In genomic region chr2:109976319-109976718, GRCh38 we compare ENCODE assay signal across 8 cellular contexts.
A peak's percentile ranks its signal among the peaks of the same experiment; 100 is the strongest.
DNase-seq lines count a peak whose midpoint lies in the region; ATAC-seq, FAIRE-seq and TF ChIP-seq lines count a peak whose summit lies in the region.
"Not testable (repeated sequence)": the region's sequence is repeated elsewhere in the genome, so short reads cannot be mapped to it uniquely, and the experiment has no call there.

No MANE protein-coding gene starts in this region.

- ATAC-seq in HG03039 (IDR thresholded peaks at IDR 0.05; ENCODE audit: unreplicated experiment) (peak; percentile 63), RWPE2 (ENCODE audit: low read depth) (peak; percentile 96), foreskin keratinocyte (peak; percentile 56), left colon (peak; percentile 96), pancreas (peak; percentile 93 to 97 (median 94)), upper lobe of right lung (peak; percentile 74)
- ATAC-seq in activated T-helper 17 cell treated with anti-CD3 and anti-CD28 coated beads, Interleukin-2, amount 50 U/mL, for 72 hours (replicated peaks) = peak; percentile 50

- not testable (repeated sequence) for H3K4me1 Mint-ChIP-seq in activated T-helper 17 cell treated with anti-CD3 and anti-CD28 coated beads, Interleukin-2, amount 50 U/mL, for 72 hours

- not testable (repeated sequence) for H3K27me3 Mint-ChIP-seq in activated T-helper 17 cell treated with anti-CD3 and anti-CD28 coated beads, Interleukin-2, amount 50 U/mL, for 72 hours

- intact Hi-C loops in left colon (cut with DNase I, micrococcal nuclease); pancreas (cut with DNase I); upper lobe of right lung (cut with DNase I): not testable (repeated sequence)

- not testable (repeated sequence) for H3K4me3 ChIP-seq in RWPE2 (ENCODE audit: severe bottlenecking); pancreas; upper lobe of right lung

- TF ChIP-seq POLR2A in GM12891 (IDR thresholded peaks at IDR 0.05; ENCODE audit: low read depth, low read length) = not testable (repeated sequence)

- H3K36me3 ChIP-seq in RWPE2 (ENCODE audit: low read depth); pancreas; upper lobe of right lung: not testable (repeated sequence)

- peak; percentile 60 for FAIRE-seq in GM12891 (lab: Jason Lieb, UNC)
- not testable (repeated sequence) for FAIRE-seq in pancreas (lab: Jason Lieb, UNC)

- 0 to 24% methylated on average over 1 to 2 of the region's 3 CpGs for WGBS in pancreas, 2 donors

- not testable (repeated sequence) for H3K9me3 ChIP-seq in RWPE2 (ENCODE audit: severe bottlenecking); pancreas; upper lobe of right lung

- H3K27me3 ChIP-seq in RWPE2 (ENCODE audit: insufficient read depth, poor library complexity, severe bottlenecking); foreskin keratinocyte; pancreas; upper lobe of right lung: not testable (repeated sequence)

- H3K27ac Mint-ChIP-seq in activated T-helper 17 cell treated with anti-CD3 and anti-CD28 coated beads, Interleukin-2, amount 50 U/mL, for 72 hours = not testable (repeated sequence)

- not testable (repeated sequence) for H3K4me1 ChIP-seq in RWPE2 (ENCODE audit: insufficient read depth, poor library complexity, severe bottlenecking); foreskin keratinocyte; pancreas; upper lobe of right lung

- H3K4me3 Mint-ChIP-seq in activated T-helper 17 cell treated with anti-CD3 and anti-CD28 coated beads, Interleukin-2, amount 50 U/mL, for 72 hours = not testable (repeated sequence)

- TF ChIP-seq CTCF in RWPE2 (IDR thresholded peaks at IDR 0.05; ENCODE audit: poor library complexity, severe bottlenecking); foreskin keratinocyte (conservative IDR thresholded peaks at IDR 0.05); pancreas (IDR thresholded peaks at IDR 0.05); upper lobe of right lung (IDR thresholded peaks at IDR 0.05): not testable (repeated sequence)

- H3K27ac ChIP-seq in RWPE2 (ENCODE audit: poor library complexity, severe bottlenecking); foreskin keratinocyte; pancreas; upper lobe of right lung: not testable (repeated sequence)

- not testable (repeated sequence) for DNase-seq in GM12891 (ENCODE audit: insufficient read length, low spot score); RWPE2 (ENCODE audit: low spot score); foreskin keratinocyte; left colon; upper lobe of right lung
- DNase-seq in pancreas = peak in 1 of 6 donors; percentile 7

- H3K9me3 Mint-ChIP-seq in activated T-helper 17 cell treated with anti-CD3 and anti-CD28 coated beads, Interleukin-2, amount 50 U/mL, for 72 hours = not testable (repeated sequence)

- not testable (repeated sequence) for H3K36me3 Mint-ChIP-seq in activated T-helper 17 cell treated with anti-CD3 and anti-CD28 coated beads, Interleukin-2, amount 50 U/mL, for 72 hours (ENCODE audit: low read depth)
